9 cellular contexts compared by ENCODE assay signal in the genomic region with DNA sequence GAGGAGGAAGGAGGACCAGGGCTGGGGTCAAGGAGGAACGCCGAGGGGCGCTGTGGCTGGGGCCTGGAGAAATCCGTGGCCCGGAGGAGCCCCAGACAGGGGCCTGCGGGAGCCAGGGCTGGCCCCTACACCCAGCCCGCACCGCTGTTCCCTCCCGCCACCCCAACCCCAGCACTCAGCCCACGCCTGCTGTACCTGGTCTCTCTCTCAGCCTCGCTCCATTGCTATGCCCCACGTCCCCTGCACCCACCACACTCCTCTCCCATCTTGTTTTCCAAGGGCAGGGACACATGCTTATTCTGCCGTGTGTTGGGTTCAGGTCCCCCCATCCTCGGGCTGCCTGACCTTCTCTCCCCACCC. TPM values are rescaled to one million over a fixed set of nuclear protein-coding genes. Genes with fewer than 3 reads are reported as not detected.
DNase-seq lines count a peak whose midpoint lies in the region; ATAC-seq, FAIRE-seq and TF ChIP-seq lines count a peak whose summit lies in the region.
"Not testable (repeated sequence)": the region's sequence is repeated elsewhere in the genome, so short reads cannot be mapped to it uniquely, and the experiment has no call there.
"Had no signal": no experiment of that assay in that cellular context is flagged by ENCODE, and none has a peak within 500 bp of the region (broad histone marks: within the 10 kb centered on the region; RNA-seq: fewer than 3 reads in every experiment).

No MANE protein-coding gene starts in this region.

- H3K27me3 ChIP-seq in Panc1 (ENCODE audit: control insufficient read depth, insufficient read depth, low read length); K562 (ENCODE audit: control insufficient read depth in 2 of 2, insufficient read depth in 2 of 2, low read length in 2 of 2); HepG2 (ENCODE audit: control insufficient read depth in 1 of 2, insufficient read depth in 2 of 2, low read length in 2 of 2); upper lobe of right lung: not testable (repeated sequence)

- H3K27ac ChIP-seq in Panc1 (ENCODE audit: low read length); K562 (ENCODE audit: extremely low read depth, low read depth, low read length); HepG2 (ENCODE audit: extremely low read length, insufficient read depth, low read length); upper lobe of right lung: not testable (repeated sequence)

- H3K27me3 Mint-ChIP-seq in natural killer cell treated with Interleukin-12 subunit alpha and Interleukin-12 subunit beta and Interleukin-15 and Interleukin-18, amount 100 ng/mL, for 72 hours = not testable (repeated sequence)

- not testable (repeated sequence) for H3K27ac Mint-ChIP-seq in natural killer cell treated with Interleukin-12 subunit alpha and Interleukin-12 subunit beta and Interleukin-15 and Interleukin-18, amount 100 ng/mL, for 72 hours; stimulated activated effector memory CD8-positive, alpha-beta T cell treated with anti-CD3 and anti-CD28 coated beads, Interleukin-12 subunit alpha, Interleukin-12 subunit beta, amount 100 ng/mL, for 72 hours

- TF ChIP-seq CTCF in Panc1 (IDR thresholded peaks at IDR 0.05); K562 (IDR thresholded peaks at IDR 0.05 in 2 of 3, conservative IDR thresholded peaks at IDR 0.05 in 1 of 3; ENCODE audit: insufficient read depth in 2 of 3, low read depth in 1 of 3, low read length in 3 of 3); HepG2 (CRISPR knock-in tag; IDR thresholded peaks at IDR 0.05); upper lobe of right lung (IDR thresholded peaks at IDR 0.05): not testable (repeated sequence)

- in situ Hi-C loops in Panc1 (cut with HindIII; ENCODE audit: low pct_unique_long_range_greater_than_20kb, low sequenced_read_pairs); K562 (cut with MboI); HepG2 (cut with HindIII; ENCODE audit: extremely low pct_ligation_motif_present, low pct_unique_long_range_greater_than_20kb): not testable (repeated sequence)

- H3K36me3 ChIP-seq in Panc1 (ENCODE audit: control insufficient read depth, insufficient read depth, low read length); K562 (ENCODE audit: control insufficient read depth, insufficient read depth, low read length); HepG2 (replicated peaks in 1 of 2; ENCODE audit: control insufficient read depth in 1 of 2, insufficient read depth in 2 of 2, low read length in 2 of 2); upper lobe of right lung: not testable (repeated sequence)

- TF ChIP-seq POLR2A in K562 (conservative IDR thresholded peaks at IDR 0.05); HepG2 (IDR thresholded peaks at IDR 0.05; ENCODE audit: insufficient read depth in 1 of 2, low read depth in 2 of 2, low read length in 2 of 2): not testable (repeated sequence)

- not testable (repeated sequence) for FAIRE-seq in K562 (lab: Jason Lieb, UNC); HepG2 (lab: Jason Lieb, UNC)

- BruUV-seq in Panc1 (replicated peaks; lab: Mats Ljungman, UMichigan); K562 (replicated peaks; lab: Mats Ljungman, UMichigan); HepG2 (replicated peaks; lab: Mats Ljungman, UMichigan): not testable (repeated sequence)

- intact Hi-C loops in Panc1 (cut with micrococcal nuclease; ENCODE audit: unreplicated experiment); K562 (cut with micrococcal nuclease); HepG2 (cut with micrococcal nuclease; ENCODE audit: unreplicated experiment); upper lobe of right lung (cut with DNase I): not testable (repeated sequence)

- WGBS in K562 (ENCODE audit: insufficient coverage, low coverage, missing lambda C conversion rate) = no CpG with 5 or more reads among the region's 14 CpGs
- no CpG with 5 or more reads among the region's 14 CpGs for WGBS in HepG2 (ENCODE audit: low lambda C conversion rate)

- CTCF ChIA-PET in Panc1 (lab: Charles Lee); K562 (lab: Yijun Ruan, JAX; ENCODE audit: low intra/inter-chr PET ratio); HepG2 (lab: Yijun Ruan, JAX; ENCODE audit: low intra/inter-chr PET ratio, low total read pairs): not testable (repeated sequence)

- not testable (repeated sequence) for H3K79me2 ChIP-seq in K562 (ENCODE audit: control insufficient read depth, insufficient read depth, low read length); HepG2 (ENCODE audit: insufficient read depth, low read length)

- H3K4me2 ChIP-seq in K562 (ENCODE audit: insufficient read depth, low read length); HepG2 (ENCODE audit: low read depth, low read length): not testable (repeated sequence)

- not testable (repeated sequence) for H3K4me3 Mint-ChIP-seq in natural killer cell treated with Interleukin-12 subunit alpha and Interleukin-12 subunit beta and Interleukin-15 and Interleukin-18, amount 100 ng/mL, for 72 hours; stimulated activated effector memory CD8-positive, alpha-beta T cell treated with anti-CD3 and anti-CD28 coated beads, Interleukin-12 subunit alpha, Interleukin-12 subunit beta, amount 100 ng/mL, for 72 hours

- POLR2A ChIA-PET in Panc1 (lab: Charles Lee); K562 (lab: Yijun Ruan, JAX); HepG2 (lab: Yijun Ruan, JAX): not testable (repeated sequence)

- not testable (repeated sequence) for H3K9me1 ChIP-seq in K562 (ENCODE audit: control insufficient read depth, insufficient read depth, low read length)

- H3K4me1 Mint-ChIP-seq in natural killer cell treated with Interleukin-12 subunit alpha and Interleukin-12 subunit beta and Interleukin-15 and Interleukin-18, amount 100 ng/mL, for 72 hours (ENCODE audit: low read depth in 2 of 2); stimulated activated effector memory CD8-positive, alpha-beta T cell treated with anti-CD3 and anti-CD28 coated beads, Interleukin-12 subunit alpha, Interleukin-12 subunit beta, amount 100 ng/mL, for 72 hours: not testable (repeated sequence)

- H2AFZ ChIP-seq in K562 (ENCODE audit: low read depth, low read length); HepG2 (ENCODE audit: low read length): not testable (repeated sequence)

- not testable (repeated sequence) for TF ChIP-seq EP300 in K562 (IDR thresholded peaks at IDR 0.05; ENCODE audit: low read length); HepG2 (IDR thresholded peaks at IDR 0.05; ENCODE audit: low read depth in 2 of 2, low read length in 2 of 2); HepG2 (CRISPR knock-in tag; IDR thresholded peaks at IDR 0.05; ENCODE audit: borderline replicate concordance)

- H3K9ac ChIP-seq in K562 (ENCODE audit: insufficient read depth in 1 of 2, low read depth in 2 of 2, low read length in 2 of 2); HepG2 (ENCODE audit: insufficient read depth, low read depth, low read length): not testable (repeated sequence)

- ATAC-seq in Panc1 = peak; percentile 54
- peak; percentile 56 for ATAC-seq in K562
- ATAC-seq in esophagus mucosa = peak; percentile 15
- peak; percentile 45 for ATAC-seq in HepG2
- ATAC-seq in natural killer cell treated with Interleukin-12 subunit alpha and Interleukin-12 subunit beta and Interleukin-15 and Interleukin-18, amount 100 ng/mL, for 72 hours = peak; percentile 8 to 10
- ATAC-seq in stimulated activated effector memory CD8-positive, alpha-beta T cell treated with anti-CD3 and anti-CD28 coated beads, Interleukin-12 subunit alpha, Interleukin-12 subunit beta, amount 100 ng/mL, for 72 hours = peak; percentile 33
- ATAC-seq in upper lobe of right lung = peak; percentile 19

- not testable (repeated sequence) for H3K9me3 ChIP-seq in Panc1 (ENCODE audit: control insufficient read depth, insufficient read depth, low read depth, low read length); K562 (replicated peaks; ENCODE audit: control insufficient read depth, insufficient read depth, low read depth, low read length); HepG2 (ENCODE audit: low read length); upper lobe of right lung

- H3K4me3 ChIP-seq in Panc1 (ENCODE audit: low read depth in 2 of 2, low read length in 2 of 2); K562; HepG2 (replicated peaks in 1 of 3; ENCODE audit: insufficient read depth in 1 of 3, low read depth in 2 of 3, low read length in 3 of 3); upper lobe of right lung: not testable (repeated sequence)

- H3K4me1 ChIP-seq in Panc1 (ENCODE audit: control insufficient read depth, insufficient read depth, low read length); K562 (replicated peaks in 1 of 2; ENCODE audit: control insufficient read depth in 2 of 2, insufficient read depth in 2 of 2, low read length in 2 of 2); HepG2 (ENCODE audit: insufficient read depth, low read length); upper lobe of right lung: not testable (repeated sequence)

- not testable (repeated sequence) for H4K20me1 ChIP-seq in K562 (replicated peaks; ENCODE audit: control insufficient read depth, insufficient read depth, low read length); HepG2 (ENCODE audit: insufficient read depth, low read length)

- not testable (repeated sequence) for TF ChIP-seq RAD21 in K562 (CRISPR knock-in tag; conservative IDR thresholded peaks at IDR 0.05 in 1 of 2, IDR thresholded peaks at IDR 0.05 in 1 of 2); HepG2 (CRISPR knock-in tag; IDR thresholded peaks at IDR 0.05)

- H3K9me3 Mint-ChIP-seq in natural killer cell treated with Interleukin-12 subunit alpha and Interleukin-12 subunit beta and Interleukin-15 and Interleukin-18, amount 100 ng/mL, for 72 hours; stimulated activated effector memory CD8-positive, alpha-beta T cell treated with anti-CD3 and anti-CD28 coated beads, Interleukin-12 subunit alpha, Interleukin-12 subunit beta, amount 100 ng/mL, for 72 hours: not testable (repeated sequence)

- DNase-seq in Panc1 (ENCODE audit: low read depth, low spot score); K562 (ENCODE audit: extremely low read depth in 1 of 4, low spot score in 3 of 4); HepG2 (ENCODE audit: low spot score); natural killer cell treated with Interleukin-12 subunit alpha and Interleukin-12 subunit beta and Interleukin-15 and Interleukin-18, amount 100 ng/mL, for 72 hours (ENCODE audit: low spot score); stimulated activated effector memory CD8-positive, alpha-beta T cell treated with anti-CD3 and anti-CD28 coated beads, Interleukin-12 subunit alpha, Interleukin-12 subunit beta, amount 100 ng/mL, for 72 hours (ENCODE audit: low spot score in 2 of 2); upper lobe of right lung: not testable (repeated sequence)

- not testable (repeated sequence) for H3K36me3 Mint-ChIP-seq in natural killer cell treated with Interleukin-12 subunit alpha and Interleukin-12 subunit beta and Interleukin-15 and Interleukin-18, amount 100 ng/mL, for 72 hours; stimulated activated effector memory CD8-positive, alpha-beta T cell treated with anti-CD3 and anti-CD28 coated beads, Interleukin-12 subunit alpha, Interleukin-12 subunit beta, amount 100 ng/mL, for 72 hours

RNA-seq across cellular contexts. Expression of a gene that starts 0.5 kb away (rescaled TPM):
- total RNA-seq in Panc1 (2021; ENCODE audit: unreplicated experiment) (0.46 TPM), K562 (2014; rRNA removed) (0.23 and 0.24 TPM in 2 replicates), K562 (2014; rRNA removed; fragmentation: Illumina TruSeq; extraction: Trizol) (0.06 and 0.33 TPM in 2 replicates), K562 (2015; rRNA removed; fragmentation: Illumina TruSeq; extraction: Trizol) (0.19 and 0.25 TPM in 2 replicates), K562 (2021) (0.27 and 0.29 TPM in 2 replicates), esophagus mucosa (0.36 TPM), HepG2 (2016; rRNA removed; fragmentation: Illumina TruSeq; extraction: Trizol) (0.22 TPM in 1 of 2 replicates, not detected in the other), upper lobe of right lung (2.0 TPM)
- 0.79 TPM for polyA plus RNA-seq in Panc1 (2012; ENCODE audit: insufficient read length)
- 3.9 and 7.1 TPM in 2 replicates for total RNA-seq in K562 (2011; cell fraction: chromatin; rRNA removed; ENCODE audit: low replicate concordance)
- 4.1 and 5.5 TPM in 2 replicates for total RNA-seq in K562 (2011; cell fraction: nucleolus; rRNA removed)
- total RNA-seq in K562 (2011; cell fraction: nucleoplasm; rRNA removed) = 4.4 and 9.5 TPM in 2 replicates
- polyA plus RNA-seq in K562 (2011; rRNA removed) (0.17 and 0.28 TPM in 2 replicates), K562 (2014; fragmentation: Illumina TruSeq; extraction: Trizol) (0.13 and 0.22 TPM in 2 replicates), K562 (2014; fragmentation: Nextera tagmentation; extraction: Ambion mirVana) (not detected), K562 (2014; rRNA removed) (0.08 and 0.58 TPM in 2 replicates), HepG2 (2011; rRNA removed) (0.42 and 0.72 TPM in 2 replicates)
- polyA plus RNA-seq in K562 (2011; cell fraction: cytosol; rRNA removed) = 0.16 and 0.25 TPM in 2 replicates
- polyA plus RNA-seq in K562 (2011; cell fraction: nucleus; rRNA removed) = 2.0 and 2.5 TPM in 2 replicates
- polyA plus RNA-seq in K562 (2012) = 0.10 and 0.29 TPM in 2 replicates
- 0.27 TPM in 1 of 2 replicates, not detected in the other for polyA minus RNA-seq in K562 (2011; rRNA and poly(A)+ RNA removed)
- not detected in 2 replicates for polyA minus RNA-seq in K562 (2011; cell fraction: cytosol; rRNA and poly(A)+ RNA removed)
- polyA minus RNA-seq in K562 (2011; cell fraction: nucleus; rRNA and poly(A)+ RNA removed) = 1.2 and 1.7 TPM in 2 replicates
- total RNA-seq in HepG2 (2016; cell fraction: cytosol; rRNA removed; fragmentation: Illumina TruSeq; extraction: Trizol; ENCODE audit: low read depth) = 0.20 TPM in 1 of 2 replicates, not detected in the other
- total RNA-seq in HepG2 (2016; cell fraction: insoluble cytoplasmic fraction; rRNA removed; fragmentation: Illumina TruSeq; extraction: Trizol) = 0.28 TPM in 1 of 2 replicates, not detected in the other
- total RNA-seq in HepG2 (2016; cell fraction: membrane; rRNA removed; fragmentation: Illumina TruSeq; extraction: Trizol) = 0.09 and 0.10 TPM in 2 replicates
- total RNA-seq in HepG2 (2016; cell fraction: nucleus; rRNA removed; fragmentation: Illumina TruSeq; extraction: Trizol) = 0.19 and 0.99 TPM in 2 replicates
- polyA plus RNA-seq in HepG2 (2011; cell fraction: cytosol; rRNA removed) = 0.20 and 0.26 TPM in 2 replicates
- 3.1 and 3.2 TPM in 2 replicates for polyA plus RNA-seq in HepG2 (2011; cell fraction: nucleus; rRNA removed)
- polyA plus RNA-seq in HepG2 (2012) = 0.30 and 0.51 TPM in 2 replicates
- not detected in 2 replicates for polyA plus RNA-seq in HepG2 (2016; cell fraction: cytosol; fragmentation: Illumina TruSeq; extraction: Trizol; ENCODE audit: low read depth)
- polyA plus RNA-seq in HepG2 (2016; cell fraction: insoluble cytoplasmic fraction; fragmentation: Illumina TruSeq; extraction: Trizol; ENCODE audit: low read depth) = 0.17 TPM in 1 of 2 replicates, not detected in the other
- polyA plus RNA-seq in HepG2 (2016; cell fraction: membrane; fragmentation: Illumina TruSeq; extraction: Trizol; ENCODE audit: low read depth) = not detected in 2 replicates
- 0.26 and 1.1 TPM in 2 replicates for polyA plus RNA-seq in HepG2 (2016; cell fraction: nucleus; fragmentation: Illumina TruSeq; extraction: Trizol; ENCODE audit: insufficient read depth, low read depth)
- polyA minus RNA-seq in HepG2 (2011; rRNA and poly(A)+ RNA removed; ENCODE audit: low replicate concordance) = 1.6 and 3.1 TPM in 2 replicates
- polyA minus RNA-seq in HepG2 (2011; cell fraction: cytosol; rRNA and poly(A)+ RNA removed) = 0.35 TPM in 1 of 2 replicates, not detected in the other
- 0.90 and 1.4 TPM in 2 replicates for polyA minus RNA-seq in HepG2 (2011; cell fraction: nucleus; rRNA and poly(A)+ RNA removed)
- total RNA-seq in natural killer cell treated with Interleukin-12 subunit alpha and Interleukin-12 subunit beta and Interleukin-15 and Interleukin-18, amount 100 ng/mL, for 72 hours = 1 to 10 TPM; 2.2 to 5.1 TPM
- total RNA-seq: H7 had no signal
- polyA plus RNA-seq: AG04450 had no signal
